8 cellular contexts compared by ENCODE assay signal in the genomic region with DNA sequence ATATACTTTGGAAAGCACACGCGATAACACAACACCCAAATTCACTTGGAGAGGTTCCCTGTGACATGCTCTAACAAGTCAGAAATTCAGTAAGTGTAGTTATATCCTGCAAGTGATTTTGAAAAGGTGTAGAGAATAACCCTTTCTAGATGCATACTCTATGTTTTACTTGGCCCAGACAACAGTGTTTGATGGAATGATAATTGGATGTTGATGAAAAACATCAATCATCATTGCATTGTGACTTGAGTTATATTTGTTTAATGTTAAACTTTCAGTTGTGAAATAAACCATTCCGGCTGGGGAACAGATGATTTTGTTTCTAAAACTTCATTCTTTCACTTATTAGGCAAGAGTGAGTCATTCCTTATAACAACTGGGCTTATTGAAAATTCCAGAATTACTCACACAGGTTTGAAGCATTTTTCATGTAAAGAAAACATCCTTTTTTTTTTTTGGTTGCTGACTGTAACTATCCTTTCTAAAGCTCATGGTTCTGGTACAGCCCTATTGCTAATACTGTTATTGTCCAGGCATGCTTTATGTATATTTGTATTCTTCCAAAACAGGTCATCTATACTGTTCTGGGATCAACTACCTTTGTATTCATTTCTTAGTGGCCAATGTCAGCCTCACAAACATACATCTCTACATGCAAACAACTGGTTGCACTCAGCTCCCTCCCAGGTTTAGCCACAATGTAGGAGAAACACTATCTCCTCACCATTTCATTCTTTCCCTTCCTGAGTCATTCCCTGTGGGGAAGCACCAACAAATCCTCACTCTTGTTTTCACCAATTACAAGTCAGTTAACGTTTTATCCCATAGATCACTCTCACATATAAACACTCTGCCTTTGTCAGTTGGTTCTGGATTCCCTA.
DNase-seq lines count a peak whose midpoint lies in the region; ATAC-seq, FAIRE-seq and TF ChIP-seq lines count a peak whose summit lies in the region.
"Had no signal": no experiment of that assay in that cellular context is flagged by ENCODE, and none has a peak within 500 bp of the region (broad histone marks: within the 10 kb centered on the region; RNA-seq: fewer than 3 reads in every experiment).

No MANE protein-coding gene starts in this region.

- no peaks in the 10 kb centered on the region for H3K36me3 ChIP-seq in bronchial epithelial cell (ENCODE audit: control insufficient read depth, insufficient read depth, low read length)

- TF ChIP-seq EP300 in Ishikawa (IDR thresholded peaks at IDR 0.05; ENCODE audit: borderline replicate concordance), result no peak

- H3K27ac ChIP-seq in dorsolateral prefrontal cortex, result no peak overlapping the region

- peak; percentile 99 for DNase-seq in bronchial epithelial cell (ENCODE audit: low read depth)
- DNase-seq in kidney tubule cell (ENCODE audit: low spot score), result peak; percentile 88
- DNase-seq in type B pancreatic cell (ENCODE audit: extremely low spot score, unreplicated experiment), result no peak
- DNase-seq in dorsolateral prefrontal cortex, result no peak
- DNase-seq in NAMALWA (ENCODE audit: low spot score), result no peak
- DNase-seq: activated naive CD4-positive, alpha-beta T cell treated with anti-CD3 and anti-CD28 coated beads, Interleukin-2, amount 50 U/mL, for 16 hours had no signal

- no peak for ATAC-seq in HG03521 (IDR thresholded peaks at IDR 0.05; ENCODE audit: unreplicated experiment)

- no peaks in the 10 kb centered on the region for H3K36me3 Mint-ChIP-seq in type B pancreatic cell

- H3K4me3 ChIP-seq in bronchial epithelial cell (ENCODE audit: low read depth, low read length), result no peak overlapping the region
- H3K4me3 ChIP-seq in dorsolateral prefrontal cortex, result no peak overlapping the region

- TF ChIP-seq RAD21 in Ishikawa (IDR thresholded peaks at IDR 0.05; ENCODE audit: low read depth), result no peak

- no peaks in the 10 kb centered on the region for H3K27me3 Mint-ChIP-seq in type B pancreatic cell

- H3K4me1 Mint-ChIP-seq in type B pancreatic cell (ENCODE audit: unreplicated experiment), result peaks cover 23% of the 10 kb centered on the region

- peak overlapping the region; percentile 24 for H3K4me3 Mint-ChIP-seq in type B pancreatic cell

- peak overlapping the region; percentile 13 for H3K27ac Mint-ChIP-seq in type B pancreatic cell

- intact Hi-C loops in dorsolateral prefrontal cortex (cut with DNase I), result no loop called here

- FAIRE-seq in bronchial epithelial cell (lab: Jason Lieb, UNC), result no peak

- no peaks in the 10 kb centered on the region for H3K27me3 ChIP-seq in bronchial epithelial cell (ENCODE audit: control insufficient read depth, insufficient read depth, low read length)
- H3K27me3 ChIP-seq in dorsolateral prefrontal cortex, result no peaks in the 10 kb centered on the region

- H3K9me3 Mint-ChIP-seq in type B pancreatic cell, result no peaks in the 10 kb centered on the region

- no peak for TF ChIP-seq CTCF in bronchial epithelial cell (IDR thresholded peaks at IDR 0.05; ENCODE audit: insufficient read depth, low read length, severe bottlenecking)
- TF ChIP-seq CTCF in type B pancreatic cell (conservative IDR thresholded peaks at IDR 0.05), result no peak
- no peak for TF ChIP-seq CTCF in dorsolateral prefrontal cortex (IDR thresholded peaks at IDR 0.05 in 54 of 56, conservative IDR thresholded peaks at IDR 0.05 in 2 of 56; ENCODE audit: low read depth in 1 of 56, partially characterized antibody in 56 of 56)

TF ChIP-seq in Ishikawa, 13 proteins besides CTCF, POLR2A, EP300 and RAD21:
- TF ChIP-seq CREB1 (IDR thresholded peaks at IDR 0.05; ENCODE audit: low read depth) (no peak), ZBTB7A (IDR thresholded peaks at IDR 0.05; ENCODE audit: low read depth) (no peak), CEBPB (IDR thresholded peaks at IDR 0.05) (0 out of 2 replicates have a peak, but pooled peaks have one; percentile 40), NFIC (IDR thresholded peaks at IDR 0.05) (no peak), EGR1 (IDR thresholded peaks at IDR 0.05) (no peak)

Comparison
In these comparisons a context has a peak if more than half of its experiments do, and no peak if none do; other contexts are left out.
1. DNase-seq: peak in bronchial epithelial cell (single experiment) and kidney tubule cell (single experiment); none in type B pancreatic cell (single experiment), dorsolateral prefrontal cortex (0 of 10) and NAMALWA (single experiment).